ENCODE assay signal across 8 cellular contexts in genomic region chr3:177057768-177058167, GRCh38.
DNase-seq lines count a peak whose midpoint lies in the region; ATAC-seq and TF ChIP-seq lines count a peak whose summit lies in the region.

No MANE protein-coding gene starts in this region.

- 97% methylated on average over 4 of the region's 4 CpGs for WGBS in mesenchymal stem cell

- H3K9me2 ChIP-seq in OCI-LY1 (ENCODE audit: low read depth, low read length): no peaks in the 10 kb centered on the region

- no peaks in the 10 kb centered on the region for H3K9me3 ChIP-seq in OCI-LY1 (ENCODE audit: low read length)
- no peaks in the 10 kb centered on the region for H3K9me3 ChIP-seq in mesenchymal stem cell (ENCODE audit: control insufficient read depth, low read length)
- H3K9me3 ChIP-seq in MG63: no peaks in the 10 kb centered on the region

- no peak overlapping the region for H2BK120ac ChIP-seq in mesenchymal stem cell (ENCODE audit: low read depth, low read length)

- H4K91ac ChIP-seq in mesenchymal stem cell (ENCODE audit: low read length): no peak overlapping the region

- H3K27me3 ChIP-seq in OCI-LY1 (ENCODE audit: insufficient read depth, low read length) (no peaks in the 10 kb centered on the region), mesenchymal stem cell (ENCODE audit: control insufficient read depth in 1 of 2, insufficient read depth in 1 of 2, low read length in 2 of 2) (no peaks in the 10 kb centered on the region), MG63 (no peaks in the 10 kb centered on the region)

- peak overlapping the region; percentile 28; the same call in 1 of the 2 replicates for H3K4me2 ChIP-seq in OCI-LY1 (ENCODE audit: low read length)
- no peak overlapping the region for H3K4me2 ChIP-seq in mesenchymal stem cell (ENCODE audit: low read length, poor library complexity, severe bottlenecking)

- H2AK5ac ChIP-seq in mesenchymal stem cell (ENCODE audit: low read length, severe bottlenecking): no peak overlapping the region

- H4K8ac ChIP-seq in mesenchymal stem cell (ENCODE audit: low read length): no peak overlapping the region

- H3K18ac ChIP-seq in mesenchymal stem cell (ENCODE audit: low read depth in 1 of 2, low read length in 2 of 2): no peak overlapping the region

- no peaks in the 10 kb centered on the region for H3F3A ChIP-seq in OCI-LY1 (ENCODE audit: insufficient read depth, low read length)

- H2AFZ ChIP-seq in OCI-LY1 (ENCODE audit: low read length) (no peak overlapping the region), mesenchymal stem cell (ENCODE audit: low read depth, low read length) (no peak overlapping the region)

- H3K14ac ChIP-seq in mesenchymal stem cell (ENCODE audit: low read length in 2 of 2): no peak overlapping the region

- no peaks in the 10 kb centered on the region for H4K20me1 ChIP-seq in OCI-LY1 (ENCODE audit: insufficient read depth, low read length)

- H3K4me1 ChIP-seq in OCI-LY1 (ENCODE audit: insufficient read depth, low read length, severe bottlenecking) (peaks cover 76% of the 10 kb centered on the region), mesenchymal stem cell (ENCODE audit: control insufficient read depth, insufficient read depth, low read depth, low read length) (peaks cover 1% of the 10 kb centered on the region)

- H3K4me3 ChIP-seq in OCI-LY1 (ENCODE audit: low read depth, low read length, poor library complexity, severe bottlenecking) (no peak overlapping the region), mesenchymal stem cell (ENCODE audit: insufficient read depth in 1 of 2, low read depth in 1 of 2, low read length in 2 of 2) (no peak overlapping the region), MG63 (no peak overlapping the region)

- H3K36me3 ChIP-seq in OCI-LY1 (ENCODE audit: insufficient read depth, low read length) (peaks cover 52% of the 10 kb centered on the region), mesenchymal stem cell (ENCODE audit: control insufficient read depth in 1 of 2, insufficient read depth in 2 of 2, low read depth in 1 of 2, low read length in 2 of 2) (peaks cover 2 to 19% of the 10 kb centered on the region in 2 experiments), MG63 (peaks cover 30% of the 10 kb centered on the region)

- no peak overlapping the region for H3K4ac ChIP-seq in mesenchymal stem cell (ENCODE audit: low read depth in 1 of 2, low read length in 2 of 2)

- CTCF ChIA-PET in RWPE1 (lab: Yijun Ruan, JAX): interaction anchor here (0.7 kb wide), 1 partner anchor 791 kb away, joined by 3 read pairs; no protein-coding TSS in a partner anchor

- no peak overlapping the region for H2BK12ac ChIP-seq in mesenchymal stem cell (ENCODE audit: low read length in 2 of 2)

- ATAC-seq in GM18502 (IDR thresholded peaks at IDR 0.05; ENCODE audit: poor library complexity, unreplicated experiment): peak; percentile 97
- ATAC-seq in GM21825 (IDR thresholded peaks at IDR 0.05; ENCODE audit: unreplicated experiment): peak; percentile 96

- peaks cover 19% of the 10 kb centered on the region for H3K79me1 ChIP-seq in mesenchymal stem cell (replicated peaks; ENCODE audit: low read length, poor library complexity, severe bottlenecking)

- H2BK5ac ChIP-seq in mesenchymal stem cell (ENCODE audit: low read depth, low read length, poor library complexity, severe bottlenecking): peak overlapping the region; percentile 12

- no peak overlapping the region for H3K23ac ChIP-seq in mesenchymal stem cell (ENCODE audit: low read length in 2 of 2)

- POLR2A ChIA-PET in RWPE1 (lab: Yijun Ruan, JAX; ENCODE audit: low non-redundant PET): no interaction called here

- H3K9ac ChIP-seq in OCI-LY1 (ENCODE audit: low read length) (peak overlapping the region; percentile 5; the same call in 1 of the 2 replicates), mesenchymal stem cell (ENCODE audit: low read length) (no peak overlapping the region)

- TF ChIP-seq CTCF in OCI-LY1 (IDR thresholded peaks at IDR 0.05; ENCODE audit: low read length) (no peak), RWPE1 (conservative IDR thresholded peaks at IDR 0.05; ENCODE audit: low read depth) (no peak)

- DNase-seq in mesenchymal stem cell (no peak), NCI-H345 (lab: John Stamatoyannopoulos, UW) (no peak), retina (no peak), MG63 (no peak), RWPE1 (ENCODE audit: low spot score) (no peak)

- H3K79me2 ChIP-seq in OCI-LY1 (ENCODE audit: insufficient read depth, low read length): peaks cover 93% of the 10 kb centered on the region

- H2BK15ac ChIP-seq in mesenchymal stem cell (ENCODE audit: low read depth, poor library complexity, severe bottlenecking): no peak overlapping the region

- H3K27ac ChIP-seq in OCI-LY1 (ENCODE audit: low read depth, low read length, poor library complexity, severe bottlenecking) (peak overlapping the region; percentile 53), mesenchymal stem cell (ENCODE audit: low read length, poor library complexity, severe bottlenecking) (no peak overlapping the region), RWPE1 (no peak overlapping the region)
